In the genomic region with DNA sequence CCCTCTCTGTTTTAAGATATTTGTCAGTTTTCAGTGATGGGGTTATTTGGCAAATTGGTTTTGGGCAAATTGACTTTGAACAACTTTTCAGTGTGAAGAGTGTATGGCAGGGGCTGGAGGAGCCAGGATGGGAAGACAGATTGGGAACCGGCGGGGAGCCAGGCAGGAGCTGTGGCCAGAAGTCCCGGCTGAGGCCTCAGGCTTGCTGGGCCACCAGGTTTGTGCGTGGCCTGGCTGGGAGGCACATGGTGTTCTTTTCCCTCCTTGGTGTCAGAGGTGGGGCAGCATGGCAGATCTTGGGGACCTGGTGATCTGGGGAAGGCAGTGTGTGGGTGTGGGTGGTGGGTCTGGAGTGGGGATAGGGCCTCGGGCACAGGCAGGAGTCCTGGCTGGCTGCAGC, we compare ENCODE assay signal across 17 cellular contexts. TPM values are rescaled to one million over a fixed set of nuclear protein-coding genes. Genes with fewer than 3 reads are reported as not detected.
DNase-seq lines count a peak whose midpoint lies in the region; ATAC-seq, FAIRE-seq and TF ChIP-seq lines count a peak whose summit lies in the region.
"Had no signal": no experiment of that assay in that cellular context is flagged by ENCODE, and none has a peak within 500 bp of the region (broad histone marks: within the 10 kb centered on the region; RNA-seq: fewer than 3 reads in every experiment).

No MANE protein-coding gene starts in this region.

- H3K27me3 ChIP-seq in A673 (replicated peaks; ENCODE audit: insufficient read depth, low read depth, low read length, poor library complexity) (no peaks in the 10 kb centered on the region), H7 (ENCODE audit: control insufficient read depth, insufficient read depth, low read length) (no peaks in the 10 kb centered on the region), astrocyte (ENCODE audit: insufficient read depth, low read length) (no peaks in the 10 kb centered on the region), mesenchymal stem cell (ENCODE audit: control insufficient read depth in 1 of 2, insufficient read depth in 1 of 2, low read length in 2 of 2) (no peaks in the 10 kb centered on the region)
- H3K27me3 ChIP-seq: BLaER1 had no signal

- H3K18ac ChIP-seq in mesenchymal stem cell (ENCODE audit: low read depth in 1 of 2, low read length in 2 of 2) = peak overlapping the region in 1 of 2 experiments; percentile 76

- DNase-seq in A673 (ENCODE audit: low spot score) (no peak), H7 (peak; percentile 35), astrocyte (ENCODE audit: low read depth) (no peak), mesenchymal stem cell (no peak), EL (no peak), COLO829 (ENCODE audit: low spot score) (no peak)
- DNase-seq in effector CD4-positive, alpha-beta T cell = no peak
- DNase-seq: activated gamma-delta T cell had no signal

- FAIRE-seq in astrocyte (lab: Jason Lieb, UNC) = no peak
- FAIRE-seq: GM12878, RCC 7860 had no signal

- no peaks in the 10 kb centered on the region for H3K9me3 Mint-ChIP-seq in astrocyte (ENCODE audit: unreplicated experiment)
- H3K9me3 Mint-ChIP-seq: IgD-negative memory B cell; T-helper 1 cell treated with Interleukin-12 subunit alpha and Interleukin-12 subunit beta and Interleukin-4 antibody, amounts not matched to agents 30 μg/mL and 1 μg/mL, for 36 hours had no signal

- peak overlapping the region in 1 of 2 experiments; percentile 86 for H2BK12ac ChIP-seq in mesenchymal stem cell (ENCODE audit: low read length in 2 of 2)

- intact Hi-C loops in A673 (cut with micrococcal nuclease; ENCODE audit: unreplicated experiment) = loop anchor here (5.0 to 10.0 kb wide), 3 partner anchors 141 to 848 kb away; partner anchors contain the start of gene RTL1

- H3K9ac ChIP-seq in astrocyte (ENCODE audit: low read length) = no peak overlapping the region
- H3K9ac ChIP-seq in mesenchymal stem cell (ENCODE audit: low read length) = no peak overlapping the region

- no peak overlapping the region for H3K23ac ChIP-seq in mesenchymal stem cell (ENCODE audit: low read length in 2 of 2)

- H2AFZ ChIP-seq in astrocyte (ENCODE audit: low read depth, low read length) (no peak overlapping the region), mesenchymal stem cell (ENCODE audit: low read depth, low read length) (no peak overlapping the region)

- H4K8ac ChIP-seq in mesenchymal stem cell (ENCODE audit: low read length) = no peak overlapping the region

- H3K4ac ChIP-seq in mesenchymal stem cell (ENCODE audit: low read depth in 1 of 2, low read length in 2 of 2) = no peak overlapping the region

- peak overlapping the region; percentile 15 for H3K27ac Mint-ChIP-seq in astrocyte (ENCODE audit: unreplicated experiment)
- H3K27ac Mint-ChIP-seq: activated CD8-positive, alpha-beta T cell treated with anti-CD3 and anti-CD28 coated beads, Interleukin-2, amount 10 ng/mL, durations not matched to agents 7 days and 5 days; IgD-negative memory B cell; T-helper 1 cell treated with Interleukin-12 subunit alpha and Interleukin-12 subunit beta and Interleukin-4 antibody, amounts not matched to agents 30 μg/mL and 1 μg/mL, for 36 hours had no signal

- TF ChIP-seq CTCF in A673 (conservative IDR thresholded peaks at IDR 0.05; ENCODE audit: low read depth, low read length) (no peak), astrocyte (IDR thresholded peaks at IDR 0.05; ENCODE audit: insufficient read depth, low read depth, low read length) (no peak)

- CTCF ChIA-PET in A673 (lab: Charles Lee) = interaction anchor here (0.6 to 4.3 kb wide), 7 partner anchors 36 to 779 kb away, joined by 3 to 75 read pairs (median 8); no protein-coding TSS in a partner anchor

- H3K4me2 ChIP-seq in astrocyte (ENCODE audit: low read length) (no peak overlapping the region), mesenchymal stem cell (ENCODE audit: low read length, poor library complexity, severe bottlenecking) (no peak overlapping the region)
- H3K4me2 ChIP-seq: BLaER1 had no signal

- H2BK15ac ChIP-seq in mesenchymal stem cell (ENCODE audit: low read depth, poor library complexity, severe bottlenecking) = no peak overlapping the region

- no peak overlapping the region for H2BK5ac ChIP-seq in mesenchymal stem cell (ENCODE audit: low read depth, low read length, poor library complexity, severe bottlenecking)

- H3K4me3 Mint-ChIP-seq in astrocyte (ENCODE audit: unreplicated experiment) = no peak overlapping the region
- H3K4me3 Mint-ChIP-seq: activated CD8-positive, alpha-beta T cell treated with anti-CD3 and anti-CD28 coated beads, Interleukin-2, amount 10 ng/mL, durations not matched to agents 7 days and 5 days; IgD-negative memory B cell; T-helper 1 cell treated with Interleukin-12 subunit alpha and Interleukin-12 subunit beta and Interleukin-4 antibody, amounts not matched to agents 30 μg/mL and 1 μg/mL, for 36 hours had no signal

- no peaks in the 10 kb centered on the region for H3K27me3 Mint-ChIP-seq in astrocyte (ENCODE audit: low read depth, unreplicated experiment)
- H3K27me3 Mint-ChIP-seq: IgD-negative memory B cell had no signal

- H3K4me3 ChIP-seq in A673 (ENCODE audit: low read depth, low read length, poor library complexity, severe bottlenecking) (no peak overlapping the region), H7 (ENCODE audit: insufficient read depth, low read depth, low read length) (no peak overlapping the region), astrocyte (ENCODE audit: insufficient read depth, low read depth, low read length) (no peak overlapping the region), mesenchymal stem cell (ENCODE audit: insufficient read depth in 1 of 2, low read depth in 1 of 2, low read length in 2 of 2) (no peak overlapping the region)
- H3K4me3 ChIP-seq: BLaER1, GM12878, lower lobe of right lung, prostate gland had no signal

- H3K4me1 ChIP-seq in A673 (ENCODE audit: insufficient read depth, low read length, poor library complexity, severe bottlenecking) = peaks cover 42% of the 10 kb centered on the region
- H3K4me1 ChIP-seq in astrocyte (ENCODE audit: insufficient read depth, low read length) = peaks cover 14% of the 10 kb centered on the region
- peaks cover 34% of the 10 kb centered on the region for H3K4me1 ChIP-seq in mesenchymal stem cell (ENCODE audit: control insufficient read depth, insufficient read depth, low read depth, low read length)

- peak overlapping the region in 1 of 2 experiments; percentile 4 for H3K14ac ChIP-seq in mesenchymal stem cell (ENCODE audit: low read length in 2 of 2)

- no peak overlapping the region for H2BK120ac ChIP-seq in mesenchymal stem cell (ENCODE audit: low read depth, low read length)

- peak overlapping the region; percentile 31 for H3K27ac ChIP-seq in A673 (ENCODE audit: low read depth, low read length, poor library complexity, severe bottlenecking)
- no peak overlapping the region for H3K27ac ChIP-seq in astrocyte (ENCODE audit: low read depth, low read length)
- peak overlapping the region; percentile 71 for H3K27ac ChIP-seq in mesenchymal stem cell (ENCODE audit: low read length, poor library complexity, severe bottlenecking)
- H3K27ac ChIP-seq: BLaER1, lower lobe of right lung had no signal

- peaks cover 44% of the 10 kb centered on the region for H3K4me1 Mint-ChIP-seq in astrocyte (ENCODE audit: low read depth, unreplicated experiment)

- H4K91ac ChIP-seq in mesenchymal stem cell (ENCODE audit: low read length) = peak overlapping the region; percentile 3

- POLR2A ChIA-PET in A673 (lab: Charles Lee; ENCODE audit: low non-redundant PET) = no interaction called here

- BruUV-seq in A673 (replicated peaks; lab: Mats Ljungman, UMichigan) = no TSS peak

- peak overlapping the region; percentile 29 for H2AK5ac ChIP-seq in mesenchymal stem cell (ENCODE audit: low read length, severe bottlenecking)

- H4K20me1 ChIP-seq in astrocyte (ENCODE audit: insufficient read depth, low read length) = peaks cover 17% of the 10 kb centered on the region

- H3K36me3 ChIP-seq in A673 (ENCODE audit: insufficient read depth, low read length, poor library complexity, severe bottlenecking) = no peaks in the 10 kb centered on the region
- H3K36me3 ChIP-seq in H7 (replicated peaks; ENCODE audit: control insufficient read depth, insufficient read depth, low read length) = no peaks in the 10 kb centered on the region
- H3K36me3 ChIP-seq in astrocyte (ENCODE audit: insufficient read depth, low read length) = no peaks in the 10 kb centered on the region
- H3K36me3 ChIP-seq in mesenchymal stem cell (ENCODE audit: control insufficient read depth in 1 of 2, insufficient read depth in 2 of 2, low read depth in 1 of 2, low read length in 2 of 2) = peaks cover 15 to 22% of the 10 kb centered on the region in 2 experiments
- H3K36me3 ChIP-seq: prostate gland had no signal

- no peak for ATAC-seq in HG03196 (IDR thresholded peaks at IDR 0.05; ENCODE audit: unreplicated experiment)

- WGBS in mesenchymal stem cell = 92% methylated on average over 5 of the region's 5 CpGs

- peaks cover 22% of the 10 kb centered on the region for H3K79me1 ChIP-seq in mesenchymal stem cell (replicated peaks; ENCODE audit: low read length, poor library complexity, severe bottlenecking)

- peaks cover 12% of the 10 kb centered on the region for H3K36me3 Mint-ChIP-seq in astrocyte (ENCODE audit: low read depth, unreplicated experiment)

- H3K9me3 ChIP-seq in A673 (ENCODE audit: low read depth, low read length, poor library complexity, severe bottlenecking) (no peaks in the 10 kb centered on the region), astrocyte (ENCODE audit: insufficient read depth, low read depth, low read length) (no peaks in the 10 kb centered on the region), mesenchymal stem cell (ENCODE audit: control insufficient read depth, low read length) (no peaks in the 10 kb centered on the region)
- H3K9me3 ChIP-seq: BLaER1, lower lobe of right lung, prostate gland had no signal

- H3K79me2 ChIP-seq in astrocyte (ENCODE audit: insufficient read depth, low read length) = peaks cover 16% of the 10 kb centered on the region

RNA-seq across cellular contexts. Expression of gene WDR25, which starts 8.0 kb away (rescaled TPM):
- 8.7 and 9.4 TPM in 2 replicates for total RNA-seq in A673 (2021)
- total RNA-seq in H7 (2014; rRNA removed; shearing (Covaris generic)) = 10.6 and 18.4 TPM in 2 replicates
- total RNA-seq in astrocyte = 12.3 and 13.1 TPM in 2 replicates
- polyA plus RNA-seq in mesenchymal stem cell (2013, experiment 1 of 2) = 12.3 TPM
- 12.0 TPM for polyA plus RNA-seq in mesenchymal stem cell (2013, experiment 2 of 2)
